9 cellular contexts compared by ENCODE assay signal in genomic region chr11:73158356-73159051, GRCh38.
DNase-seq lines count a peak whose midpoint lies in the region; ATAC-seq lines count a peak whose summit lies in the region.
"Had no signal": no experiment of that assay in that cellular context is flagged by ENCODE, and none has a peak within 500 bp of the region (broad histone marks: within the 10 kb centered on the region; RNA-seq: fewer than 3 reads in every experiment).

No MANE protein-coding gene starts in this region.

- H3K27me3 Mint-ChIP-seq in stimulated activated memory B cell treated with anti-CD40 and anti-IgM and Interleukin-4, amounts not matched to agents 10 μg/mL and 1 μg/mL and 100 μg/mL, for 72 hours, result no peaks in the 10 kb centered on the region

- H3K36me3 Mint-ChIP-seq in stimulated activated memory B cell treated with anti-CD40 and anti-IgM and Interleukin-4, amounts not matched to agents 10 μg/mL and 1 μg/mL and 100 μg/mL, for 72 hours, result no peaks in the 10 kb centered on the region

- peak overlapping the region; percentile 86 for H3K27ac Mint-ChIP-seq in stimulated activated memory B cell treated with anti-CD40 and anti-IgM and Interleukin-4, amounts not matched to agents 10 μg/mL and 1 μg/mL and 100 μg/mL, for 72 hours

- no peak overlapping the region for H3K27ac ChIP-seq in substantia nigra (ENCODE audit: low read depth, low read length, poor library complexity, severe bottlenecking)

- H3K4me3 Mint-ChIP-seq in stimulated activated memory B cell treated with anti-CD40 and anti-IgM and Interleukin-4, amounts not matched to agents 10 μg/mL and 1 μg/mL and 100 μg/mL, for 72 hours, result peak overlapping the region; percentile 67

- DNase-seq in HS-27A (ENCODE audit: low read depth), result peak; percentile 42
- DNase-seq in amniotic epithelial cell (ENCODE audit: low read depth), result peak; percentile 79
- DNase-seq in islet precursor cell, result peak; percentile 55
- DNase-seq in substantia nigra (lab: John Stamatoyannopoulos, UW), result no peak
- DNase-seq in epidermal melanocyte (ENCODE audit: insufficient read length, low spot score), result no peak
- DNase-seq in activated CD4-positive, CD25-positive, alpha-beta regulatory T cell treated with anti-CD3 and anti-CD28 coated beads, Interleukin-2, amount 50 U/mL, for 72 hours, result no peak
- no peak for DNase-seq in COLO829 (ENCODE audit: low spot score)
- DNase-seq: T1000 had no signal

- ATAC-seq in stimulated activated memory B cell treated with anti-CD40 and anti-IgM and Interleukin-4, amounts not matched to agents 10 μg/mL and 1 μg/mL and 100 μg/mL, for 72 hours, result no peak

- H3K9me3 Mint-ChIP-seq in stimulated activated memory B cell treated with anti-CD40 and anti-IgM and Interleukin-4, amounts not matched to agents 10 μg/mL and 1 μg/mL and 100 μg/mL, for 72 hours, result no peaks in the 10 kb centered on the region

- peaks cover 88% of the 10 kb centered on the region for H3K4me1 Mint-ChIP-seq in stimulated activated memory B cell treated with anti-CD40 and anti-IgM and Interleukin-4, amounts not matched to agents 10 μg/mL and 1 μg/mL and 100 μg/mL, for 72 hours

Comparison
In these comparisons a context has a peak if more than half of its experiments do, and no peak if none do; other contexts are left out.
1. DNase-seq: peak in HS-27A (single experiment), amniotic epithelial cell (single experiment) and islet precursor cell (single experiment); none in substantia nigra (0 of 49), epidermal melanocyte (single experiment), activated CD4-positive, CD25-positive, alpha-beta regulatory T cell treated with anti-CD3 and anti-CD28 coated beads, Interleukin-2, amount 50 U/mL, for 72 hours (single experiment) and COLO829 (single experiment).